In the genomic region with DNA sequence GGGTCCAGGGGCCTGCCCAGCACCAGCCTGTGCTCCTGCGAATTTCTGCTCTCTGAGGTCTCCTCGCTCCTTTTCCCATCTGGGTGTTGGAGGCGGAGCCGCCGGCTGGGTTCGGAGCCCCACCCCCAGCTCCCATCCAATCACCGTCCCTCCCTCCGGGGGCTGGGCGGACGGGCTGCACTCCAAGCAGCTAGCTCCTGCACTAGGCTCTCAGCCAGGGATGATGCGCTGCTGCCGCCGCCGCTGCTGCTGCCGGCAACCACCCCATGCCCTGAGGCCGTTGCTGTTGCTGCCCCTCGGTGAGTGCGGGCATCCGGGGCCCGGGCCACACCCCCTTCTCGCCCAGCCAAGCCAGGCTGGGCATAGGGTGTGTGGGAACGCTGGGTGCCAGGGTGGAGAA, we compare ENCODE assay signal across 9 cellular contexts. TPM values are rescaled to one million over a fixed set of nuclear protein-coding genes. Genes with fewer than 3 reads are reported as not detected.
DNase-seq lines count a peak whose midpoint lies in the region; ATAC-seq, FAIRE-seq and TF ChIP-seq lines count a peak whose summit lies in the region.
"Had no signal": no experiment of that assay in that cellular context is flagged by ENCODE, and none has a peak within 500 bp of the region (broad histone marks: within the 10 kb centered on the region; RNA-seq: fewer than 3 reads in every experiment).

A gene (plus strand): TSS at position 202 of the 400 bp plus-strand sequence. CDS start 19 bp downstream, at position 221.

- peak; percentile 91 for FAIRE-seq in K562 (lab: Jason Lieb, UNC)

- intact Hi-C loops in K562 (cut with micrococcal nuclease), result loop anchor here (10.0 kb wide), 1 partner anchor 160 kb away; no protein-coding TSS in a partner anchor

- H3K27ac ChIP-seq in K562 (ENCODE audit: extremely low read depth, low read depth, low read length), result no peak within 1 kb of the TSS; the same call in 2 of the 3 replicates

- H4K20me1 ChIP-seq in K562 (replicated peaks; ENCODE audit: control insufficient read depth, insufficient read depth, low read length), result peaks cover 19% of the 10 kb centered on the region

- no peaks in the 10 kb centered on the region for H3K9me3 Mint-ChIP-seq in activated naive CD4-positive, alpha-beta T cell treated with anti-CD3 and anti-CD28 coated beads, Interleukin-2, amount 50 U/mL, for 24 hours
- H3K9me3 Mint-ChIP-seq: CD4-positive, CD25-positive, alpha-beta regulatory T cell had no signal

- no TSS peak for BruUV-seq in K562 (replicated peaks; lab: Mats Ljungman, UMichigan)

- H3K27me3 Mint-ChIP-seq in activated naive CD4-positive, alpha-beta T cell treated with anti-CD3 and anti-CD28 coated beads, Interleukin-2, amount 50 U/mL, for 24 hours, result no peaks in the 10 kb centered on the region
- H3K27me3 Mint-ChIP-seq: CD4-positive, CD25-positive, alpha-beta regulatory T cell had no signal

- 9% methylated on average over 19 of the region's 22 CpGs for WGBS in K562 (ENCODE audit: insufficient coverage, low coverage, missing lambda C conversion rate)

- peaks cover 2% of the 10 kb centered on the region for H3K36me3 Mint-ChIP-seq in activated naive CD4-positive, alpha-beta T cell treated with anti-CD3 and anti-CD28 coated beads, Interleukin-2, amount 50 U/mL, for 24 hours

- H2AFZ ChIP-seq in K562 (ENCODE audit: low read depth, low read length), result no peak within 1 kb of the TSS

- peaks cover 55% of the 10 kb centered on the region; the same call in 2 of the 3 replicates for H3K36me3 ChIP-seq in K562 (ENCODE audit: control insufficient read depth, insufficient read depth, low read length)

- CTCF ChIA-PET in K562 (lab: Yijun Ruan, JAX; ENCODE audit: low intra/inter-chr PET ratio), result interaction anchor here (0.9 to 4.0 kb wide), 4 partner anchors 35 to 69 kb away, joined by 3 to 35 read pairs (median 6); no protein-coding TSS in a partner anchor

- no peak within 1 kb of the TSS for H3K4me2 ChIP-seq in K562 (ENCODE audit: insufficient read depth, low read length)

- DNase-seq in activated naive CD4-positive, alpha-beta T cell treated with anti-CD3 and anti-CD28 coated beads, Interleukin-2, amount 50 U/mL, for 16 hours, result no peak
- peak; percentile 89 to 96 (median 94) for DNase-seq in K562 (ENCODE audit: extremely low read depth in 1 of 4, low spot score in 3 of 4)
- peak; percentile 49 for DNase-seq in iPS DF 4.7 (ENCODE audit: extremely low read depth, low spot score)
- DNase-seq in skeletal muscle cell (ENCODE audit: low read depth), result peak; percentile 66
- no peak for DNase-seq in SIG-M5 treated with dmso at 0.1 percent for 504 hours (lab: John Stamatoyannopoulos, UW; ENCODE audit: unreplicated experiment)
- DNase-seq in RPMI8226, result no peak
- DNase-seq: CD4-positive, CD25-positive, alpha-beta regulatory T cell had no signal

- H3K9me1 ChIP-seq in K562 (ENCODE audit: control insufficient read depth, insufficient read depth, low read length), result no peaks in the 10 kb centered on the region

- in situ Hi-C loops in K562 (cut with MboI), result no loop called here

- no peak within 1 kb of the TSS for H3K4me3 Mint-ChIP-seq in activated naive CD4-positive, alpha-beta T cell treated with anti-CD3 and anti-CD28 coated beads, Interleukin-2, amount 50 U/mL, for 24 hours
- H3K4me3 Mint-ChIP-seq: CD4-positive, CD25-positive, alpha-beta regulatory T cell had no signal

- no peak for TF ChIP-seq RAD21 in K562 (CRISPR knock-in tag; conservative IDR thresholded peaks at IDR 0.05 in 1 of 2, IDR thresholded peaks at IDR 0.05 in 1 of 2)

- no peaks in the 10 kb centered on the region for H3K9me3 ChIP-seq in K562 (replicated peaks; ENCODE audit: control insufficient read depth, insufficient read depth, low read depth, low read length)

- no peaks in the 10 kb centered on the region for H3K4me1 Mint-ChIP-seq in activated naive CD4-positive, alpha-beta T cell treated with anti-CD3 and anti-CD28 coated beads, Interleukin-2, amount 50 U/mL, for 24 hours
- H3K4me1 Mint-ChIP-seq: CD4-positive, CD25-positive, alpha-beta regulatory T cell had no signal

- H3K27ac Mint-ChIP-seq in activated naive CD4-positive, alpha-beta T cell treated with anti-CD3 and anti-CD28 coated beads, Interleukin-2, amount 50 U/mL, for 24 hours, result peak within 1 kb of the TSS; percentile 82

- no peaks in the 10 kb centered on the region for H3K27me3 ChIP-seq in K562 (ENCODE audit: control insufficient read depth in 2 of 2, insufficient read depth in 2 of 2, low read length in 2 of 2)

- no peaks in the 10 kb centered on the region for H3K79me2 ChIP-seq in K562 (ENCODE audit: control insufficient read depth, insufficient read depth, low read length)

- H3K4me1 ChIP-seq in K562 (replicated peaks in 1 of 2; ENCODE audit: control insufficient read depth in 2 of 2, insufficient read depth in 2 of 2, low read length in 2 of 2), result peaks cover 6 to 40% of the 10 kb centered on the region in 2 experiments; a peak in 4 of 5 replicates

- no peak for TF ChIP-seq EP300 in K562 (IDR thresholded peaks at IDR 0.05; ENCODE audit: low read length)

- H3K4me3 ChIP-seq in K562 (no peak within 1 kb of the TSS), skeletal muscle cell (ENCODE audit: low read depth, low read length) (no peak within 1 kb of the TSS)

- ATAC-seq in K562 (peak; percentile 98), HG03097 (IDR thresholded peaks at IDR 0.05; ENCODE audit: low FRiP score, unreplicated experiment) (no peak)

- POLR2A ChIA-PET in K562 (lab: Yijun Ruan, JAX), result interaction anchor here (0.6 to 4.1 kb wide), 6 partner anchors 11 to 68 kb away, joined by 3 to 15 read pairs (median 6); a partner anchor contains a TSS

- no peak for TF ChIP-seq CTCF in K562 (IDR thresholded peaks at IDR 0.05 in 2 of 3, conservative IDR thresholded peaks at IDR 0.05 in 1 of 3; ENCODE audit: insufficient read depth in 2 of 3, low read depth in 1 of 3, low read length in 3 of 3)

- TF ChIP-seq POLR2A in K562 (conservative IDR thresholded peaks at IDR 0.05), result peak; percentile 53; the same call in 1 of the 2 replicates

- peak within 1 kb of the TSS in 1 of 2 experiments; percentile 63; a peak in 2 of 4 replicates for H3K9ac ChIP-seq in K562 (ENCODE audit: insufficient read depth in 1 of 2, low read depth in 2 of 2, low read length in 2 of 2)

TF ChIP-seq in K562, 482 proteins besides CTCF, POLR2A, EP300 and RAD21 (continues in another document):
- TF ChIP-seq KDM2B (CRISPR knock-in tag; IDR thresholded peaks at IDR 0.05) (no peak), ZKSCAN3 (CRISPR knock-in tag; IDR thresholded peaks at IDR 0.05) (no peak), SRF (CRISPR knock-in tag; IDR thresholded peaks at IDR 0.05) (no peak), HDAC1 (IDR thresholded peaks at IDR 0.05) (peak in 1 of 2 experiments; percentile 51; a peak in 1 of 4 replicates), HDGF (IDR thresholded peaks at IDR 0.05) (peak; percentile 71; the same call in 1 of the 2 replicates), SUPT5H (IDR thresholded peaks at IDR 0.05) (peak; percentile 68), HDAC8 (tag; IDR thresholded peaks at IDR 0.05) (no peak), CCNT2 (IDR thresholded peaks at IDR 0.05; ENCODE audit: borderline replicate concordance, extremely low read depth, insufficient read length, low read depth, low read length) (no peak)
- TF ChIP-seq, protein P1, sequence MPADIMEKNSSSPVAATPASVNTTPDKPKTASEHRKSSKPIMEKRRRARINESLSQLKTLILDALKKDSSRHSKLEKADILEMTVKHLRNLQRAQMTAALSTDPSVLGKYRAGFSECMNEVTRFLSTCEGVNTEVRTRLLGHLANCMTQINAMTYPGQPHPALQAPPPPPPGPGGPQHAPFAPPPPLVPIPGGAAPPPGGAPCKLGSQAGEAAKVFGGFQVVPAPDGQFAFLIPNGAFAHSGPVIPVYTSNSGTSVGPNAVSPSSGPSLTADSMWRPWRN (IDR thresholded peaks at IDR 0.05; ENCODE audit: low read depth), result no peak
- TF ChIP-seq, protein P2, sequence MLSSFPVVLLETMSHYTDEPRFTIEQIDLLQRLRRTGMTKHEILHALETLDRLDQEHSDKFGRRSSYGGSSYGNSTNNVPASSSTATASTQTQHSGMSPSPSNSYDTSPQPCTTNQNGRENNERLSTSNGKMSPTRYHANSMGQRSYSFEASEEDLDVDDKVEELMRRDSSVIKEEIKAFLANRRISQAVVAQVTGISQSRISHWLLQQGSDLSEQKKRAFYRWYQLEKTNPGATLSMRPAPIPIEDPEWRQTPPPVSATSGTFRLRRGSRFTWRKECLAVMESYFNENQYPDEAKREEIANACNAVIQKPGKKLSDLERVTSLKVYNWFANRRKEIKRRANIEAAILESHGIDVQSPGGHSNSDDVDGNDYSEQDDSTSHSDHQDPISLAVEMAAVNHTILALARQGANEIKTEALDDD (IDR thresholded peaks at IDR 0.05), result no peak
- TF ChIP-seq, protein P3, sequence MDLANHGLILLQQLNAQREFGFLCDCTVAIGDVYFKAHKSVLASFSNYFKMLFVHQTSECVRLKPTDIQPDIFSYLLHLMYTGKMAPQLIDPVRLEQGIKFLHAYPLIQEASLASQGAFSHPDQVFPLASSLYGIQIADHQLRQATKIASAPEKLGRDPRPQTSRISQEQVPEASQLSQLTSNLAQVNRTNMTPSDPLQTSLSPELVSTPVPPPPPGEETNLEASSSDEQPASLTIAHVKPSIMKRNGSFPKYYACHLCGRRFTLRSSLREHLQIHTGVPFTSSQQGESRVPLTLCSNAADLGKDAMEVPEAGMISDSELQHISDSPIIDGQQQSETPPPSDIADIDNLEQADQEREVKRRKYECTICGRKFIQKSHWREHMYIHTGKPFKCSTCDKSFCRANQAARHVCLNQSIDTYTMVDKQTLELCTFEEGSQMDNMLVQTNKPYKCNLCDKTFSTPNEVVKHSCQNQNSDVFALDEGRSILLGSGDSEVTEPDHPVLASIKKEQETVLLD (IDR thresholded peaks at IDR 0.05), result no peak

RNA-seq across cellular contexts. Expression of the gene that starts here (rescaled TPM):
- total RNA-seq in K562 (2011; cell fraction: chromatin; rRNA removed; ENCODE audit: low replicate concordance), result 0.60 TPM in 1 of 2 replicates, not detected in the other
- total RNA-seq in K562 (2011; cell fraction: nucleolus; rRNA removed), result 0.83 and 1.6 TPM in 2 replicates
- 1.3 and 1.8 TPM in 2 replicates for total RNA-seq in K562 (2011; cell fraction: nucleoplasm; rRNA removed)
- total RNA-seq in K562 (2014; rRNA removed) (0.45 and 0.59 TPM in 2 replicates), K562 (2014; rRNA removed; fragmentation: Illumina TruSeq; extraction: Trizol) (not detected in 2 replicates), K562 (2015; rRNA removed; fragmentation: Illumina TruSeq; extraction: Trizol) (not detected in 2 replicates), K562 (2021) (0.47 and 0.86 TPM in 2 replicates)
- polyA plus RNA-seq in K562 (2011; rRNA removed) (0.22 TPM in 1 of 2 replicates, not detected in the other), K562 (2014; fragmentation: Illumina TruSeq; extraction: Trizol) (0.47 TPM in 1 of 2 replicates, not detected in the other), K562 (2014; fragmentation: Nextera tagmentation; extraction: Ambion mirVana) (not detected), K562 (2014; rRNA removed) (0.43 and 0.64 TPM in 2 replicates)
- polyA plus RNA-seq in K562 (2011; cell fraction: cytosol; rRNA removed), result 0.75 and 1.9 TPM in 2 replicates
- 3.1 and 4.8 TPM in 2 replicates for polyA plus RNA-seq in K562 (2011; cell fraction: nucleus; rRNA removed)
- 0.20 and 2.4 TPM in 2 replicates for polyA plus RNA-seq in K562 (2012)
- polyA minus RNA-seq in K562 (2011; rRNA and poly(A)+ RNA removed), result not detected in 2 replicates
- polyA minus RNA-seq in K562 (2011; cell fraction: cytosol; rRNA and poly(A)+ RNA removed), result not detected in 2 replicates
- polyA minus RNA-seq in K562 (2011; cell fraction: nucleus; rRNA and poly(A)+ RNA removed), result not detected in 2 replicates

Comparison
In these comparisons a context has a peak if more than half of its experiments do, and no peak if none do; other contexts are left out.
1. DNase-seq: peak in K562 (4 of 4), iPS DF 4.7 (single experiment) and skeletal muscle cell (single experiment); none in activated naive CD4-positive, alpha-beta T cell treated with anti-CD3 and anti-CD28 coated beads, Interleukin-2, amount 50 U/mL, for 16 hours (single experiment), SIG-M5 treated with dmso at 0.1 percent for 504 hours (single experiment) and RPMI8226 (single experiment).